Comparison of ENCODE assay signal across 10 cellular contexts in the genomic region with DNA sequence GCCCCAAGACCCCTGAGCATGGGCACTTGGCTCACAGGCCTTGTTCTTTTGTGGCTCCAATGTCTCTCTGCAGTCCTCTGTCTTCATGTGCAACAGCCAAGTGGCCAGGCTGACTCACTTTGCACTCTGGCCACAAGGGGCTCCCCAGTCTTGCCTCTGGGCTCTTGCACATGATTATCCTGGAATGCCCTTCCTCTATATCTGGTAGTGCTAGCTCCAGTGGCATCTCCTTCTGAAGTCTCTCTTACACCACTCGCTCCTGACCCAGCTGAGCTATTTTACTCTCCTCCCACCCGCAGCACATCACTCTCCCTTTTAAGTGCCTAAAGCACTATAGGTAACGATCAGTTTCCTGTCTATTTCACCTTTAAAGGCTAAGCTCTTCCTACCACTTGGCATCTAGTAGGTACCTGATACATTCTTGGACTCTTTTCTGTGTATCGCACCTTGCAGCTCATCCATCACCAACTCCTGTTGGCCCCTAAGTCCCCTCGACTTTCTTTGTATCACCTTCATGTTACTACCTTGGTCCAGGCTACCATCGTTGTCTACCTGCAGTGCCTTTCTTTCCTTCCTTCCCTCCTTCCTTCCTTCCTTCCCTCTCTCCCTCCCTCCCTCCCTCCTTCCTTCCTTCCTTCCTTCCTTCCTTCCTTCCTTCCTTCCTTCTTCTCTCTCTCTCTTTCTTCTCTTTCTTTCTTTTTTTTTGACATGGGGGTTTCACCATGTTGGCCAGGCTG. TPM values are rescaled to one million over a fixed set of nuclear protein-coding genes. Genes with fewer than 3 reads are reported as not detected.
DNase-seq lines count a peak whose midpoint lies in the region; FAIRE-seq and TF ChIP-seq lines count a peak whose summit lies in the region.
"Had no signal": no experiment of that assay in that cellular context is flagged by ENCODE, and none has a peak within 500 bp of the region (broad histone marks: within the 10 kb centered on the region; RNA-seq: fewer than 3 reads in every experiment).

No MANE protein-coding gene starts in this region.

- FAIRE-seq in small intestine (lab: Jason Lieb, UNC): no peak

- peak; percentile 15 to 54 for DNase-seq in NCI-H524 (lab: John Stamatoyannopoulos, UW)
- no peak for DNase-seq in NCI-H524 treated with DMSO at 0.1 percent for 48 hours (lab: John Stamatoyannopoulos, UW)
- peak; percentile 40 for DNase-seq in NCI-H748 (lab: John Stamatoyannopoulos, UW; ENCODE audit: unreplicated experiment)
- peak; percentile 53 for DNase-seq in epithelial cell of esophagus (ENCODE audit: low read depth)
- peak; percentile 46 for DNase-seq in small intestine
- DNase-seq in NCI-H345 treated with DMSO at 0.1 percent for 48 hours (lab: John Stamatoyannopoulos, UW; ENCODE audit: unreplicated experiment): no peak
- DNase-seq in NCI-H146 (lab: John Stamatoyannopoulos, UW): no peak
- DNase-seq in putamen (ENCODE audit: low spot score): no peak
- DNase-seq: CD4-positive, CD25-positive, alpha-beta regulatory T cell; effector CD4-positive, alpha-beta T cell had no signal

- WGBS in small intestine, 3 donors: 84 to 85% (median 84%) methylated on average over 6 of the region's 6 CpGs

- TF ChIP-seq CTCF in epithelial cell of esophagus (IDR thresholded peaks at IDR 0.05; ENCODE audit: insufficient read depth, low read depth, low read length, missing control alignments): peak; percentile 35

- no peak overlapping the region for H3K27ac ChIP-seq in small intestine (ENCODE audit: low read depth in 1 of 2, low read length in 1 of 2)

- H3K9me3 ChIP-seq in small intestine (ENCODE audit: control insufficient read depth, low read depth): no peaks in the 10 kb centered on the region

- H3K4me3 ChIP-seq in epithelial cell of esophagus (ENCODE audit: low read length) (no peak overlapping the region), small intestine (ENCODE audit: low read depth in 1 of 2, low read length in 2 of 2) (no peak overlapping the region)

- no peaks in the 10 kb centered on the region for H3K36me3 ChIP-seq in small intestine (ENCODE audit: control insufficient read depth in 2 of 2, insufficient read depth in 2 of 2, low read length in 2 of 2)

- H3K27me3 ChIP-seq in small intestine (ENCODE audit: control insufficient read depth in 2 of 2, insufficient read depth in 2 of 2, low read length in 2 of 2): no peaks in the 10 kb centered on the region

- H3K4me1 ChIP-seq in small intestine (ENCODE audit: control insufficient read depth in 2 of 2, insufficient read depth in 1 of 2, low read depth in 1 of 2, low read length in 1 of 2): no peaks in the 10 kb centered on the region

RNA-seq across cellular contexts. Expression of a gene that starts 21.8 kb away (rescaled TPM):
- polyA plus RNA-seq in small intestine: 1 to 10 TPM in 1 of 3 donors, under 1 TPM in 2; 0.27 to 1.3 (median 0.46) TPM
- polyA plus RNA-seq: CD4-positive, CD25-positive, alpha-beta regulatory T cell had no signal

Comparison
In these comparisons a context has a peak if more than half of its experiments do, and no peak if none do; other contexts are left out.
1. DNase-seq: peak in NCI-H524 (2 of 2), NCI-H748 (single experiment), epithelial cell of esophagus (single experiment) and small intestine (single experiment); none in NCI-H524 treated with DMSO at 0.1 percent for 48 hours (single experiment), NCI-H345 treated with DMSO at 0.1 percent for 48 hours (single experiment), NCI-H146 (single experiment) and putamen (single experiment).